In genomic region chr4:36304138-36304681, GRCh38 we compare ENCODE assay signal across 15 cellular contexts. TPM values are rescaled to one million over a fixed set of nuclear protein-coding genes. Genes with fewer than 3 reads are reported as not detected.
DNase-seq lines count a peak whose midpoint lies in the region; ATAC-seq and TF ChIP-seq lines count a peak whose summit lies in the region.
"Had no signal": no experiment of that assay in that cellular context is flagged by ENCODE, and none has a peak within 500 bp of the region (broad histone marks: within the 10 kb centered on the region; RNA-seq: fewer than 3 reads in every experiment).

No MANE protein-coding gene starts in this region.

- H3K9ac ChIP-seq in DND-41 (ENCODE audit: low read depth, low read length), result no peak overlapping the region

- H3K4me2 ChIP-seq in DND-41 (ENCODE audit: insufficient read depth, low read length), result no peak overlapping the region

- no peaks in the 10 kb centered on the region for H4K20me1 ChIP-seq in DND-41 (ENCODE audit: insufficient read depth, low read length)

- H3K27ac ChIP-seq in DND-41 (ENCODE audit: low read length) (no peak overlapping the region), adrenal gland (no peak overlapping the region), breast epithelium (no peak overlapping the region), aorta (ENCODE audit: low read depth in 1 of 2, low read length in 2 of 2) (no peak overlapping the region), right lobe of liver (no peak overlapping the region)
- H3K27ac ChIP-seq: stomach had no signal

- no peak for TF ChIP-seq CTCF in DND-41 (IDR thresholded peaks at IDR 0.05; ENCODE audit: borderline replicate concordance, extremely low read depth, low read length, poor library complexity, severe bottlenecking)
- TF ChIP-seq CTCF in adrenal gland (IDR thresholded peaks at IDR 0.05), result no peak
- no peak for TF ChIP-seq CTCF in breast epithelium (IDR thresholded peaks at IDR 0.05)
- no peak for TF ChIP-seq CTCF in right lobe of liver (IDR thresholded peaks at IDR 0.05)

- H3K4me1 ChIP-seq in DND-41 (ENCODE audit: insufficient read depth, low read length) (no peaks in the 10 kb centered on the region), adrenal gland (replicated peaks in 1 of 2) (no peaks in the 10 kb centered on the region), breast epithelium (no peaks in the 10 kb centered on the region), aorta (ENCODE audit: control insufficient read depth in 1 of 2, insufficient read depth in 2 of 2, low read length in 2 of 2) (no peaks in the 10 kb centered on the region), right lobe of liver (no peaks in the 10 kb centered on the region)
- H3K4me1 ChIP-seq: HAP-1, stomach had no signal

- H3K79me2 ChIP-seq in DND-41 (ENCODE audit: insufficient read depth, low read length), result no peaks in the 10 kb centered on the region

- WGBS in adrenal gland, 4 donors, result 45 to 59% (median 52%) methylated on average over 1 of the region's 1 CpG
- 65 to 73% methylated on average over 1 of the region's 1 CpG for WGBS in aorta, 2 donors
- 46% methylated on average over 1 of the region's 1 CpG for WGBS in right lobe of liver (ENCODE audit: insufficient coverage, low coverage, low lambda C conversion rate, missing lambda C conversion rate)

- ATAC-seq in DND-41 (ENCODE audit: insufficient read depth, low read depth) (no peak), GM19043 (IDR thresholded peaks at IDR 0.05; ENCODE audit: low read depth, unreplicated experiment) (peak; percentile 40), HG02642 (IDR thresholded peaks at IDR 0.05; ENCODE audit: poor library complexity, unreplicated experiment) (peak; percentile 42), HG03432 (IDR thresholded peaks at IDR 0.05; ENCODE audit: unreplicated experiment) (peak; percentile 53), aorta (ENCODE audit: low FRiP score) (no peak), right lobe of liver (no peak)

- H3K27me3 ChIP-seq in DND-41 (ENCODE audit: insufficient read depth, low read length, poor library complexity) (no peaks in the 10 kb centered on the region), adrenal gland (no peaks in the 10 kb centered on the region), breast epithelium (no peaks in the 10 kb centered on the region), aorta (ENCODE audit: control insufficient read depth in 1 of 2, insufficient read depth in 2 of 2, low read length in 1 of 2) (no peaks in the 10 kb centered on the region), right lobe of liver (no peaks in the 10 kb centered on the region)
- H3K27me3 ChIP-seq: stomach had no signal

- H2AFZ ChIP-seq in DND-41 (ENCODE audit: low read depth, low read length), result peak overlapping the region; percentile 19; the same call in 1 of the 2 replicates

- no peak overlapping the region for H3K4me3 ChIP-seq in DND-41 (ENCODE audit: low read depth in 1 of 2, low read length in 2 of 2)
- H3K4me3 ChIP-seq in adrenal gland, result no peak overlapping the region
- H3K4me3 ChIP-seq in breast epithelium, result no peak overlapping the region
- no peak overlapping the region for H3K4me3 ChIP-seq in aorta (ENCODE audit: low read length in 2 of 2)
- H3K4me3 ChIP-seq in right lobe of liver, result no peak overlapping the region
- H3K4me3 ChIP-seq: HAP-1, stomach had no signal

- no peak for DNase-seq in DND-41
- DNase-seq in adrenal gland, result no peak
- no peak for DNase-seq in breast epithelium (ENCODE audit: low spot score in 2 of 2)
- no peak for DNase-seq in aorta
- DNase-seq in right lobe of liver, result no peak
- DNase-seq: DMS 273 treated with DMSO at 0.1 percent for 48 hours; NCI-H1105 treated with DMSO at 0.1 percent for 48 hours; NCI-H524 treated with DMSO at 0.1 percent for 48 hours; SHP77 treated with DMSO at 0.1 percent for 48 hours; stimulated activated CD4-positive, alpha-beta T cell treated with anti-CD3 and anti-CD28 coated beads, Interleukin-4, amount 100 ng/mL, for 1 hour; stomach had no signal

- TF ChIP-seq POLR2A in adrenal gland (IDR thresholded peaks at IDR 0.05) (no peak), breast epithelium (IDR thresholded peaks at IDR 0.05) (no peak), right lobe of liver (IDR thresholded peaks at IDR 0.05) (no peak)

- H3K9me3 ChIP-seq in DND-41 (ENCODE audit: insufficient read depth, low read length, severe bottlenecking), result no peaks in the 10 kb centered on the region
- no peaks in the 10 kb centered on the region for H3K9me3 ChIP-seq in adrenal gland (replicated peaks in 1 of 3)
- H3K9me3 ChIP-seq in breast epithelium, result no peaks in the 10 kb centered on the region
- H3K9me3 ChIP-seq in aorta (ENCODE audit: control insufficient read depth, low read length), result no peaks in the 10 kb centered on the region
- H3K9me3 ChIP-seq in right lobe of liver, result no peaks in the 10 kb centered on the region
- H3K9me3 ChIP-seq: HAP-1, stomach had no signal

- intact Hi-C loops in adrenal gland (cut with DNase I) (no loop called here), breast epithelium (cut with DNase I; ENCODE audit: low total_unique reads) (no loop called here), aorta (cut with DNase I) (no loop called here), right lobe of liver (cut with DNase I) (no loop called here)

- H3K36me3 ChIP-seq in DND-41 (ENCODE audit: insufficient read depth, low read length), result no peaks in the 10 kb centered on the region
- H3K36me3 ChIP-seq in adrenal gland (replicated peaks in 1 of 2), result no peaks in the 10 kb centered on the region
- no peaks in the 10 kb centered on the region for H3K36me3 ChIP-seq in breast epithelium
- H3K36me3 ChIP-seq in aorta (ENCODE audit: control insufficient read depth in 1 of 2, insufficient read depth in 2 of 2, low read length in 1 of 2), result no peaks in the 10 kb centered on the region
- H3K36me3 ChIP-seq in right lobe of liver, result no peaks in the 10 kb centered on the region
- H3K36me3 ChIP-seq: HAP-1, stomach had no signal

RNA-seq across cellular contexts. Expression of gene DTHD1, which starts 22.8 kb away (rescaled TPM):
- total RNA-seq in adrenal gland, result under 1 TPM in 3 of 8 donors, not detected in 5; 0.08 to 0.61 (median 0.52) TPM
- polyA plus RNA-seq in adrenal gland, result under 1 TPM in 2 of 3 donors, not detected in 1; 0.03 to 0.04 TPM
- total RNA-seq in breast epithelium, result under 1 TPM; 0.29 to 0.48 (median 0.33) TPM
- total RNA-seq in aorta, result 1 to 10 TPM in 1 of 2 donors, under 1 TPM in 1; 0.58 to 1.0 TPM
- not detected for polyA plus RNA-seq in aorta
- total RNA-seq in right lobe of liver, result under 1 TPM in 4 of 6 experiments, not detected in 2; 0.07 to 0.12 (median 0.12) TPM
- polyA plus RNA-seq: stomach had no signal

RNA-seq across cellular contexts. Expression of gene ARAP2, which starts 59.9 kb away (rescaled TPM):
- total RNA-seq in adrenal gland (10 to 100 TPM in 2 of 8 donors, 1 to 10 TPM in 6; 3.1 to 23.7 (median 6.4) TPM), breast epithelium (10 to 100 TPM; 21.3 to 71.4 (median 23.2) TPM), aorta (10 to 100 TPM; 10.5 to 22.7 TPM), right lobe of liver (10 to 100 TPM in 3 of 6 experiments, 1 to 10 TPM in 3; 6.4 to 15.4 (median 10.2) TPM)
- polyA plus RNA-seq in adrenal gland (1 to 10 TPM in 2 of 3 donors, under 1 TPM in 1; 0.81 to 3.9 (median 2.8) TPM), aorta (10 to 100 TPM in 1 of 2 donors, under 1 TPM in 1; 0.26 to 14.4 TPM)

Comparison
In these comparisons a context has a peak if more than half of its experiments do, and no peak if none do; other contexts are left out.
1. ATAC-seq: peak in GM19043 (single experiment), HG02642 (single experiment) and HG03432 (single experiment); none in DND-41 (single experiment), aorta (single experiment) and right lobe of liver (0 of 4).